8 cellular contexts compared by ENCODE assay signal in the genomic region with DNA sequence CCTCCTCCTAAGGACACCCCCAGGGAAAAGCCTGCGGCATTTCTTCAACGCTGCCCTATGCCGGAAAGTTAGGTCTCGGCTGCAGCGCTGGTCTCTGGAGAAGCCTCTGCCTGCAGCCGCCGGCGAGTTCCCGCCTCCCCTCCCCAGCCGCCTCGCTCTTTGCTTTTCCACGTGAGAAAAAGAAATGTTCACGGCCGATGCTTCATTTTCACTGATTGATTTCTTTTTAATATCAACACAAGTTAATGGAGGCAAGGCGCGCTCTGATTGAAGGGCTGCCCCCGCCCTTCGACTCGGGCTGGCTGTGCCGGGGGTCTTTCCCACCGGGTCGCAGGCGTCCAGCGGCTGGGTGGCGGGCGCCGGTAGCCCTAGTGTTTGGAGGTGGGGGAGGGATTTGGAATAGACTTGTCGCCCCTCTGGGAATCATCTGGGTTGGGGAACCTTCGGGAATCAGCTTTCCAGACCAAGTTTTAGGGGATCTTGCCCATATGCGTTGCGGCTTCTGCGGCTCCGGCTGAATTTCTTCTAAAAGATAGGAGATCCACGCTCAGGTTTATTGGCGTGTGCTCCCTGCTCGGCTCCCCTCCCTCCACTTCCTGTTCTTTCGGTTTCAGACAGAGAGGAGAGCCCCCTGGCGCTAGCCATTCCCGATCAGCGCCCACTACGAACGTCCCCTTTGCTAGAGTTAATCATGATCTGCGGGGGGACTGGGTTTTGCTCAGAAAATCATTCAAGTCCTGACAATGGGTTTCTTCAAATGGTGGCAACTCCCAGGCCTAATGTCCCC. TPM values are rescaled to one million over a fixed set of nuclear protein-coding genes. Genes with fewer than 3 reads are reported as not detected.
DNase-seq lines count a peak whose midpoint lies in the region; ATAC-seq and TF ChIP-seq lines count a peak whose summit lies in the region.

No MANE protein-coding gene starts in this region.

- H3K27ac ChIP-seq in ACC112 (ENCODE audit: low read depth, low read length) (no peak overlapping the region), IMR-90 (ENCODE audit: insufficient read depth, low read length) (peak overlapping the region; percentile 90), duodenal mucosa (ENCODE audit: low read depth, low read length) (no peak overlapping the region), muscle layer of duodenum (ENCODE audit: low read length) (peak overlapping the region; percentile 88)

- intact Hi-C loops in IMR-90 (cut with micrococcal nuclease) = loop anchor here (1.0 to 10.0 kb wide), 2 partner anchors 45 to 662 kb away; no protein-coding TSS in a partner anchor

- peak overlapping the region; percentile 74 for H3K23ac ChIP-seq in IMR-90 (ENCODE audit: low read depth, low read length)

- peak overlapping the region; percentile 84 for H3K4me2 ChIP-seq in IMR-90 (ENCODE audit: low read depth, low read length)

- peak overlapping the region; percentile 72 for H3K14ac ChIP-seq in IMR-90 (replicated peaks; ENCODE audit: low read depth, low read length)

- H4K91ac ChIP-seq in IMR-90 (ENCODE audit: insufficient read depth, low read depth, low read length) = peak overlapping the region; percentile 73

- POLR2A ChIA-PET in IMR-90 (lab: Charles Lee; ENCODE audit: unreplicated experiment) = no interaction called here

- H2BK5ac ChIP-seq in IMR-90 (ENCODE audit: low read depth, low read length, poor library complexity, severe bottlenecking) = peak overlapping the region; percentile 30

- H3K36me3 ChIP-seq in ACC112 (ENCODE audit: insufficient read depth, low read length) (no peaks in the 10 kb centered on the region), IMR-90 (ENCODE audit: control insufficient read depth, insufficient read depth, low read length) (peaks cover 7% of the 10 kb centered on the region; the same call in 1 of the 2 replicates), duodenal mucosa (ENCODE audit: control insufficient read depth in 1 of 2, insufficient read depth in 2 of 2, low read length in 2 of 2) (no peaks in the 10 kb centered on the region), muscle layer of duodenum (ENCODE audit: control insufficient read depth in 1 of 2, insufficient read depth in 2 of 2, low read length in 2 of 2) (no peaks in the 10 kb centered on the region)

- peaks cover 5% of the 10 kb centered on the region for H3K4me1 ChIP-seq in ACC112 (ENCODE audit: control insufficient read depth, insufficient read depth, low read length, unreplicated experiment)
- H3K4me1 ChIP-seq in IMR-90 (ENCODE audit: control insufficient read depth, insufficient read depth, low read length) = peaks cover 12% of the 10 kb centered on the region
- H3K4me1 ChIP-seq in duodenal mucosa (ENCODE audit: control insufficient read depth in 1 of 2, insufficient read depth in 2 of 2, low read length in 2 of 2) = peaks cover 31 to 44% of the 10 kb centered on the region in 2 donors
- peaks cover 6 to 18% of the 10 kb centered on the region in 2 donors for H3K4me1 ChIP-seq in muscle layer of duodenum (ENCODE audit: control insufficient read depth in 1 of 2, insufficient read depth in 2 of 2, low read length in 2 of 2)

- peak overlapping the region; percentile 58 for H2BK20ac ChIP-seq in IMR-90 (ENCODE audit: low read depth, low read length)

- H4K8ac ChIP-seq in IMR-90 (ENCODE audit: low read depth in 2 of 2, low read length in 2 of 2) = peak overlapping the region; percentile 76 to 77; a peak in 3 of 4 replicates

- WGBS in IMR-90 (ENCODE audit: extremely low coverage in 2 of 2, insufficient read length in 1 of 2), 2 experiments = 12% methylated on average over 8 of the region's 43 CpGs; no CpG with 5 or more reads in 1 of the 2 experiments

- peak; percentile 33 for TF ChIP-seq CTCF in IMR-90 (conservative IDR thresholded peaks at IDR 0.05; ENCODE audit: low read depth, low read length)

- H2AK5ac ChIP-seq in IMR-90 (ENCODE audit: low read depth, low read length) = 0 out of 2 replicates have a peak overlapping the region, but pooled peaks have one; percentile 19

- peak overlapping the region; percentile 91; the same call in 2 of the 3 replicates for H2BK15ac ChIP-seq in IMR-90 (ENCODE audit: low read depth, low read length)

- peak overlapping the region; percentile 52 for H2AK9ac ChIP-seq in IMR-90 (replicated peaks; ENCODE audit: low read depth, low read length, poor library complexity)

- H3K9me3 ChIP-seq in IMR-90 (ENCODE audit: control insufficient read depth, insufficient read depth, low read length) (no peaks in the 10 kb centered on the region), duodenal mucosa (ENCODE audit: control insufficient read depth in 1 of 2, low read length in 2 of 2) (no peaks in the 10 kb centered on the region), muscle layer of duodenum (ENCODE audit: control insufficient read depth in 1 of 2, low read length in 2 of 2) (no peaks in the 10 kb centered on the region)

- no peak for ATAC-seq in IMR-90 (ENCODE audit: low read depth)
- ATAC-seq in HG03571 (IDR thresholded peaks at IDR 0.05; ENCODE audit: unreplicated experiment) = no peak
- ATAC-seq in GM21576 (IDR thresholded peaks at IDR 0.05; ENCODE audit: unreplicated experiment) = no peak

- in situ Hi-C loops in IMR-90 (cut with MboI; ENCODE audit: low sequenced_read_pairs) = loop anchor here (5.0 to 25.0 kb wide), 5 partner anchors 46 to 1149 kb away; partner anchors contain the start of gene PARD3B

- 0 out of 2 replicates have a peak, but pooled peaks cover 6% of the 10 kb centered on the region for H3K9me1 ChIP-seq in IMR-90 (ENCODE audit: insufficient read depth, low read length)

- 0 out of 2 replicates have a peak overlapping the region, but pooled peaks have one; percentile 3 for H3K56ac ChIP-seq in IMR-90 (ENCODE audit: extremely low read depth, insufficient read depth, low read length)

- no peaks in the 10 kb centered on the region; the same call in 1 of the 2 replicates for H4K20me1 ChIP-seq in IMR-90 (ENCODE audit: insufficient read depth, low read length)

- no peaks in the 10 kb centered on the region for H3K79me2 ChIP-seq in ACC112 (ENCODE audit: control insufficient read depth, insufficient read depth, low read length, unreplicated experiment)

- peak overlapping the region; percentile 74 for H2BK120ac ChIP-seq in IMR-90 (ENCODE audit: low read depth, low read length)

- peak overlapping the region; percentile 19 for H4K5ac ChIP-seq in IMR-90 (ENCODE audit: low read depth, low read length)

- CTCF ChIA-PET in IMR-90 (lab: Yijun Ruan, JAX) = no interaction called here

- H2AFZ ChIP-seq in ACC112 (ENCODE audit: low read length, unreplicated experiment) (peak overlapping the region; percentile 50), IMR-90 (replicated peaks; ENCODE audit: low read length, poor library complexity) (peak overlapping the region; percentile 83)

- H3K79me1 ChIP-seq in IMR-90 (ENCODE audit: low read depth in 1 of 2, low read length in 2 of 2) = peaks cover 24 to 66% of the 10 kb centered on the region in 2 experiments

- BruUV-seq in IMR-90 (replicated peaks; lab: Mats Ljungman, UMichigan) = no TSS peak

- H3K27me3 ChIP-seq in ACC112 (ENCODE audit: insufficient read depth, low read length) (no peaks in the 10 kb centered on the region), IMR-90 (ENCODE audit: control insufficient read depth, insufficient read depth, low read length) (no peaks in the 10 kb centered on the region), duodenal mucosa (ENCODE audit: control insufficient read depth in 1 of 2, insufficient read depth in 2 of 2, low read length in 2 of 2) (peaks cover 40 to 56% of the 10 kb centered on the region in 2 donors), muscle layer of duodenum (ENCODE audit: low read depth, low read length) (peaks cover 11% of the 10 kb centered on the region)

- H3K9ac ChIP-seq in IMR-90 (ENCODE audit: low read depth, low read length) (peak overlapping the region; percentile 95), duodenal mucosa (ENCODE audit: low read depth in 1 of 2, low read length in 2 of 2) (peak overlapping the region in 1 of 2 donors; percentile 36)

- peak; percentile 35 for DNase-seq in IMR-90
- no peak for DNase-seq in NCI-H1048 (lab: John Stamatoyannopoulos, UW)
- DNase-seq in AML-193 (lab: John Stamatoyannopoulos, UW) = no peak

- peak; percentile 15; the same call in 1 of the 2 replicates for TF ChIP-seq RAD21 in IMR-90 (IDR thresholded peaks at IDR 0.05; ENCODE audit: low read length)

- peak overlapping the region; percentile 82 for H3K4ac ChIP-seq in IMR-90 (ENCODE audit: low read depth, low read length)

- H3K18ac ChIP-seq in IMR-90 (ENCODE audit: low read depth, low read length) = peak overlapping the region; percentile 51

- dilution Hi-C loops in IMR-90 (cut with HindIII; ENCODE audit: low sequenced_read_pairs, unreplicated experiment) = no loop called here

- peak overlapping the region; percentile 84 for H3K4me3 ChIP-seq in ACC112 (ENCODE audit: low read depth, low read length)
- H3K4me3 ChIP-seq in IMR-90 (ENCODE audit: insufficient read depth, low read depth, low read length) = peak overlapping the region; percentile 90
- H3K4me3 ChIP-seq in duodenal mucosa (ENCODE audit: low read depth in 1 of 2, low read length in 2 of 2) = peak overlapping the region; percentile 57 to 67
- peak overlapping the region; percentile 81 to 90 for H3K4me3 ChIP-seq in muscle layer of duodenum (ENCODE audit: low read depth in 1 of 2, low read length in 2 of 2)

- TF ChIP-seq POLR2A in IMR-90 (IDR thresholded peaks at IDR 0.05; ENCODE audit: low read depth, low read length) = no peak; the same call in 1 of the 2 replicates

TF ChIP-seq in IMR-90, 13 proteins besides CTCF, POLR2A, EP300 and RAD21:
- TF ChIP-seq SMC3 (IDR thresholded peaks at IDR 0.05; ENCODE audit: low read depth, low read length) (0 out of 2 replicates have a peak, but pooled peaks have one; percentile 9), MXI1 (IDR thresholded peaks at IDR 0.05; ENCODE audit: borderline replicate concordance, low read depth, low read length) (no peak)
TF ChIP-seq in IMR-90: peak in this region for 1.

RNA-seq across cellular contexts. Expression of gene NRP2, which starts 4.1 kb away (rescaled TPM):
- 43.3 and 46.4 TPM in 2 replicates for total RNA-seq in IMR-90 (2012; rRNA removed)
- polyA plus RNA-seq in IMR-90 (2012; rRNA removed) = 45.2 and 51.3 TPM in 2 replicates
- 40.6 and 48.8 TPM in 2 replicates for polyA plus RNA-seq in IMR-90 (2012; cell fraction: cytosol; rRNA removed)
- 27.6 and 54.4 TPM in 2 replicates for polyA plus RNA-seq in IMR-90 (2012; cell fraction: nucleus; rRNA removed; ENCODE audit: low replicate concordance)

Comparison
In these comparisons a context has a peak if more than half of its experiments do, and no peak if none do; other contexts are left out.
1. H3K27ac ChIP-seq: peak in IMR-90 (single experiment) and muscle layer of duodenum (single experiment); none in ACC112 (single experiment) and duodenal mucosa (single experiment).
2. Peak in every context shown above with its lines, with median percentiles within 50 percentile points of each other: H3K4me3 ChIP-seq.